ENCODE assay signal across 1 cellular context in the genomic region with DNA sequence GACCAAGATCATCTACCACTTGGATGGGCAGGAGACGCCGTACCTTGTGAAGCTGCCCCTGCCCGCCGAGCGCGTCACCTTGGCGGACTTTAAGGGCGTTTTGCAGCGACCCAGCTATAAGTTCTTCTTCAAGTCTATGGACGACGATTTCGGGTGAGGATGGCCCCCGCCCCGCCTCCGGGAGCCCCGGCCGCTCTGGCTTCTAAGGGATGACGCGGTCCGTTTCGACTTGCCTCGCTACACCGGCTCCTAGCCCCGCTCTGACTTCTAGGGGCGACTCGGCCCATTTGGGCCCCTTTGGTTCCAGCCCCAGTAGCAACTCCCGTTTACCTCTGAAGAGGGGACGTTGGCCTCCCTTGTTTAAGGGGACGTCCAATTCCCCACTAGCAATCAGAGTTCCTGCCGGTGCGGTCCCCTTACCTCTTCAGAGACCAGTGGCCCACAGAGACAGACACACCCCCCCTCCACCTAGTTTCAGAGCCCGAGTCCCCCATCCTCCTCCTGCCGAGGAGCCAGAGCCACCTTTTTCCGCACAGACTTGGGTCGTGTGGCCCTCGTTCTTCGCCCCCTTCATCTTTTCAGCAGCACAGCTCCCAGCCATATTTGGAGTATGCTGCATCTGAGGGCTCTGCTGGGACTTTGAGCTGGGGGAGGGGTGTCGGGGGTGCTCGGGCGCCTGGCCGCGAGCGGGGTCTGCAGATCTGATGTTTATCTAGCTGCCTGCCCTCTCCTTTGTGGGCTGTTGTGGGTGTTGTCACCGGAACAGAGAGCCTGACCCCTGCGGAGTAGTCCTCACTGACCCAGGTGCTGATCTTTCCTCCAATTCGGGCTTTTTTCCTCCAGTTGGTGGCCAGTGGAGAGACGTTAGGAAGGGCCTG.
TF ChIP-seq lines count a peak whose summit lies in the region.

No MANE protein-coding gene starts in this region.

TF ChIP-seq in HepG2, 621 proteins besides CTCF, POLR2A, EP300 and RAD21 (continued from another document and continues in another):
- TF ChIP-seq, protein P1, sequence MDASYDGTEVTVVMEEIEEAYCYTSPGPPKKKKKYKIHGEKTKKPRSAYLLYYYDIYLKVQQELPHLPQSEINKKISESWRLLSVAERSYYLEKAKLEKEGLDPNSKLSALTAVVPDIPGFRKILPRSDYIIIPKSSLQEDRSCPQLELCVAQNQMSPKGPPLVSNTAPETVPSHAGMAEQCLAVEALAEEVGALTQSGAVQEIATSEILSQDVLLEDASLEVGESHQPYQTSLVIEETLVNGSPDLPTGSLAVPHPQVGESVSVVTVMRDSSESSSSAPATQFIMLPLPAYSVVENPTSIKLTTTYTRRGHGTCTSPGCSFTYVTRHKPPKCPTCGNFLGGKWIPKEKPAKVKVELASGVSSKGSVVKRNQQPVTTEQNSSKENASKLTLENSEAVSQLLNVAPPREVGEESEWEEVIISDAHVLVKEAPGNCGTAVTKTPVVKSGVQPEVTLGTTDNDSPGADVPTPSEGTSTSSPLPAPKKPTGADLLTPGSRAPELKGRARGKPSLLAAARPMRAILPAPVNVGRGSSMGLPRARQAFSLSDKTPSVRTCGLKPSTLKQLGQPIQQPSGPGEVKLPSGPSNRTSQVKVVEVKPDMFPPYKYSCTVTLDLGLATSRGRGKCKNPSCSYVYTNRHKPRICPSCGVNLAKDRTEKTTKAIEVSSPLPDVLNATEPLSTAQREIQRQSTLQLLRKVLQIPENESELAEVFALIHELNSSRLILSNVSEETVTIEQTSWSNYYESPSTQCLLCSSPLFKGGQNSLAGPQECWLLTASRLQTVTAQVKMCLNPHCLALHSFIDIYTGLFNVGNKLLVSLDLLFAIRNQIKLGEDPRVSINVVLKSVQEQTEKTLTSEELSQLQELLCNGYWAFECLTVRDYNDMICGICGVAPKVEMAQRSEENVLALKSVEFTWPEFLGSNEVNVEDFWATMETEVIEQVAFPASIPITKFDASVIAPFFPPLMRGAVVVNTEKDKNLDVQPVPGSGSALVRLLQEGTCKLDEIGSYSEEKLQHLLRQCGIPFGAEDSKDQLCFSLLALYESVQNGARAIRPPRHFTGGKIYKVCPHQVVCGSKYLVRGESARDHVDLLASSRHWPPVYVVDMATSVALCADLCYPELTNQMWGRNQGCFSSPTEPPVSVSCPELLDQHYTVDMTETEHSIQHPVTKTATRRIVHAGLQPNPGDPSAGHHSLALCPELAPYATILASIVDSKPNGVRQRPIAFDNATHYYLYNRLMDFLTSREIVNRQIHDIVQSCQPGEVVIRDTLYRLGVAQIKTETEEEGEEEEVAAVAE (CRISPR knock-in tag; IDR thresholded peaks at IDR 0.05; ENCODE audit: borderline replicate concordance): no peak
- TF ChIP-seq ERF (CRISPR knock-in tag; IDR thresholded peaks at IDR 0.05) (no peak), CEBPB (IDR thresholded peaks at IDR 0.05; ENCODE audit: borderline replicate concordance, low read depth, low read length) (no peak), RFX3 (CRISPR knock-in tag; IDR thresholded peaks at IDR 0.05) (no peak), CCDC6 (CRISPR knock-in tag; IDR thresholded peaks at IDR 0.05) (no peak; the same call in 1 of the 2 replicates), HNRNPK (IDR thresholded peaks at IDR 0.05; ENCODE audit: low read depth, low read length, poor library complexity, severe bottlenecking) (no peak), TBP (CRISPR knock-in tag; IDR thresholded peaks at IDR 0.05) (no peak), REPIN1 (CRISPR knock-in tag; IDR thresholded peaks at IDR 0.05; ENCODE audit: borderline replicate concordance, low read depth) (0 out of 2 replicates have a peak, but pooled peaks have one; percentile 35), DNMT3B (CRISPR knock-in tag; conservative IDR thresholded peaks at IDR 0.05) (no peak), TEAD3 (CRISPR knock-in tag; optimal IDR thresholded peaks at IDR 0.05; ENCODE audit: borderline replicate concordance) (no peak), KMT2B (CRISPR knock-in tag; IDR thresholded peaks at IDR 0.05) (no peak), ARNTL (CRISPR knock-in tag; IDR thresholded peaks at IDR 0.05) (peak; percentile 39; the same call in 1 of the 2 replicates), MED1 (CRISPR knock-in tag; IDR thresholded peaks at IDR 0.05) (0 out of 2 replicates have a peak, but pooled peaks have one; percentile 3), ZNF343 (CRISPR knock-in tag; IDR thresholded peaks at IDR 0.05) (no peak), REL (CRISPR knock-in tag; conservative IDR thresholded peaks at IDR 0.05) (peak; percentile 52; the same call in 1 of the 2 replicates), ZNF598 (CRISPR knock-in tag; IDR thresholded peaks at IDR 0.05; ENCODE audit: borderline replicate concordance) (no peak), ZNF747 (CRISPR knock-in tag; IDR thresholded peaks at IDR 0.05; ENCODE audit: borderline replicate concordance) (no peak), SUZ12 (IDR thresholded peaks at IDR 0.05; ENCODE audit: low read depth, low read length) (no peak), ZNF788 (CRISPR knock-in tag; IDR thresholded peaks at IDR 0.05; ENCODE audit: borderline replicate concordance) (no peak; the same call in 1 of the 2 replicates), ZNF496 (CRISPR knock-in tag; IDR thresholded peaks at IDR 0.05; ENCODE audit: insufficient replicate concordance) (no peak), NR2F6 (IDR thresholded peaks at IDR 0.05) (no peak), NR2F6 (CRISPR knock-in tag; IDR thresholded peaks at IDR 0.05) (no peak; the same call in 1 of the 2 replicates), ZSCAN25 (CRISPR knock-in tag; IDR thresholded peaks at IDR 0.05) (no peak), ZNF510 (CRISPR knock-in tag; IDR thresholded peaks at IDR 0.05; ENCODE audit: low read depth) (no peak), ZFP37 (CRISPR knock-in tag; IDR thresholded peaks at IDR 0.05; ENCODE audit: borderline replicate concordance) (no peak), CBX5 (CRISPR knock-in tag; IDR thresholded peaks at IDR 0.05; ENCODE audit: borderline replicate concordance) (no peak), PITX1 (CRISPR knock-in tag; IDR thresholded peaks at IDR 0.05) (no peak), SOX6 (IDR thresholded peaks at IDR 0.05) (no peak), SOX6 (CRISPR knock-in tag; IDR thresholded peaks at IDR 0.05) (no peak), CREM (IDR thresholded peaks at IDR 0.05) (no peak), CREM (CRISPR knock-in tag; IDR thresholded peaks at IDR 0.05) (no peak), ZNF879 (CRISPR knock-in tag; IDR thresholded peaks at IDR 0.05) (no peak), MIXL1 (CRISPR knock-in tag; IDR thresholded peaks at IDR 0.05) (no peak), TAF1 (CRISPR knock-in tag; IDR thresholded peaks at IDR 0.05) (peak; percentile 24), ZFP41 (CRISPR knock-in tag; IDR thresholded peaks at IDR 0.05; ENCODE audit: borderline replicate concordance) (no peak), HNF4G (IDR thresholded peaks at IDR 0.05; ENCODE audit: borderline replicate concordance, low read depth, low read length) (peak; percentile 72), HNF4G (CRISPR knock-in tag; IDR thresholded peaks at IDR 0.05; ENCODE audit: borderline replicate concordance, low read depth) (no peak; the same call in 1 of the 2 replicates), NRL (CRISPR knock-in tag; IDR thresholded peaks at IDR 0.05; ENCODE audit: borderline replicate concordance) (no peak; the same call in 1 of the 2 replicates), KDM4B (CRISPR knock-in tag; IDR thresholded peaks at IDR 0.05) (0 out of 2 replicates have a peak, but pooled peaks have one; percentile 23), FOXP1 (IDR thresholded peaks at IDR 0.05) (no peak), FOXP1 (CRISPR knock-in tag; IDR thresholded peaks at IDR 0.05) (no peak; the same call in 1 of the 2 replicates), ZNF556 (CRISPR knock-in tag; IDR thresholded peaks at IDR 0.05; ENCODE audit: borderline replicate concordance) (peak; percentile 12; the same call in 1 of the 2 replicates), ZNF335 (CRISPR knock-in tag; IDR thresholded peaks at IDR 0.05) (no peak), LCORL (IDR thresholded peaks at IDR 0.05) (no peak), LCORL (CRISPR knock-in tag; IDR thresholded peaks at IDR 0.05) (peak; percentile 67; the same call in 1 of the 2 replicates)
- TF ChIP-seq, protein P2, sequence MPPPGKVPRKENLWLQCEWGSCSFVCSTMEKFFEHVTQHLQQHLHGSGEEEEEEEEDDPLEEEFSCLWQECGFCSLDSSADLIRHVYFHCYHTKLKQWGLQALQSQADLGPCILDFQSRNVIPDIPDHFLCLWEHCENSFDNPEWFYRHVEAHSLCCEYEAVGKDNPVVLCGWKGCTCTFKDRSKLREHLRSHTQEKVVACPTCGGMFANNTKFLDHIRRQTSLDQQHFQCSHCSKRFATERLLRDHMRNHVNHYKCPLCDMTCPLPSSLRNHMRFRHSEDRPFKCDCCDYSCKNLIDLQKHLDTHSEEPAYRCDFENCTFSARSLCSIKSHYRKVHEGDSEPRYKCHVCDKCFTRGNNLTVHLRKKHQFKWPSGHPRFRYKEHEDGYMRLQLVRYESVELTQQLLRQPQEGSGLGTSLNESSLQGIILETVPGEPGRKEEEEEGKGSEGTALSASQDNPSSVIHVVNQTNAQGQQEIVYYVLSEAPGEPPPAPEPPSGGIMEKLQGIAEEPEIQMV (CRISPR knock-in tag; IDR thresholded peaks at IDR 0.05; ENCODE audit: low read depth): no peak
- TF ChIP-seq, protein P3, sequence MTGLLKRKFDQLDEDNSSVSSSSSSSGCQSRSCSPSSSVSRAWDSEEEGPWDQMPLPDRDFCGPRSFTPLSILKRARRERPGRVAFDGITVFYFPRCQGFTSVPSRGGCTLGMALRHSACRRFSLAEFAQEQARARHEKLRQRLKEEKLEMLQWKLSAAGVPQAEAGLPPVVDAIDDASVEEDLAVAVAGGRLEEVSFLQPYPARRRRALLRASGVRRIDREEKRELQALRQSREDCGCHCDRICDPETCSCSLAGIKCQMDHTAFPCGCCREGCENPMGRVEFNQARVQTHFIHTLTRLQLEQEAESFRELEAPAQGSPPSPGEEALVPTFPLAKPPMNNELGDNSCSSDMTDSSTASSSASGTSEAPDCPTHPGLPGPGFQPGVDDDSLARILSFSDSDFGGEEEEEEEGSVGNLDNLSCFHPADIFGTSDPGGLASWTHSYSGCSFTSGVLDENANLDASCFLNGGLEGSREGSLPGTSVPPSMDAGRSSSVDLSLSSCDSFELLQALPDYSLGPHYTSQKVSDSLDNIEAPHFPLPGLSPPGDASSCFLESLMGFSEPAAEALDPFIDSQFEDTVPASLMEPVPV (CRISPR knock-in tag; IDR thresholded peaks at IDR 0.05): no peak
- TF ChIP-seq, protein P4, sequence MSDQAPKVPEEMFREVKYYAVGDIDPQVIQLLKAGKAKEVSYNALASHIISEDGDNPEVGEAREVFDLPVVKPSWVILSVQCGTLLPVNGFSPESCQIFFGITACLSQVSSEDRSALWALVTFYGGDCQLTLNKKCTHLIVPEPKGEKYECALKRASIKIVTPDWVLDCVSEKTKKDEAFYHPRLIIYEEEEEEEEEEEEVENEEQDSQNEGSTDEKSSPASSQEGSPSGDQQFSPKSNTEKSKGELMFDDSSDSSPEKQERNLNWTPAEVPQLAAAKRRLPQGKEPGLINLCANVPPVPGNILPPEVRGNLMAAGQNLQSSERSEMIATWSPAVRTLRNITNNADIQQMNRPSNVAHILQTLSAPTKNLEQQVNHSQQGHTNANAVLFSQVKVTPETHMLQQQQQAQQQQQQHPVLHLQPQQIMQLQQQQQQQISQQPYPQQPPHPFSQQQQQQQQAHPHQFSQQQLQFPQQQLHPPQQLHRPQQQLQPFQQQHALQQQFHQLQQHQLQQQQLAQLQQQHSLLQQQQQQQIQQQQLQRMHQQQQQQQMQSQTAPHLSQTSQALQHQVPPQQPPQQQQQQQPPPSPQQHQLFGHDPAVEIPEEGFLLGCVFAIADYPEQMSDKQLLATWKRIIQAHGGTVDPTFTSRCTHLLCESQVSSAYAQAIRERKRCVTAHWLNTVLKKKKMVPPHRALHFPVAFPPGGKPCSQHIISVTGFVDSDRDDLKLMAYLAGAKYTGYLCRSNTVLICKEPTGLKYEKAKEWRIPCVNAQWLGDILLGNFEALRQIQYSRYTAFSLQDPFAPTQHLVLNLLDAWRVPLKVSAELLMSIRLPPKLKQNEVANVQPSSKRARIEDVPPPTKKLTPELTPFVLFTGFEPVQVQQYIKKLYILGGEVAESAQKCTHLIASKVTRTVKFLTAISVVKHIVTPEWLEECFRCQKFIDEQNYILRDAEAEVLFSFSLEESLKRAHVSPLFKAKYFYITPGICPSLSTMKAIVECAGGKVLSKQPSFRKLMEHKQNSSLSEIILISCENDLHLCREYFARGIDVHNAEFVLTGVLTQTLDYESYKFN (CRISPR knock-in tag; conservative IDR thresholded peaks at IDR 0.05): peak; percentile 59; the same call in 1 of the 2 replicates
- TF ChIP-seq, protein P5, sequence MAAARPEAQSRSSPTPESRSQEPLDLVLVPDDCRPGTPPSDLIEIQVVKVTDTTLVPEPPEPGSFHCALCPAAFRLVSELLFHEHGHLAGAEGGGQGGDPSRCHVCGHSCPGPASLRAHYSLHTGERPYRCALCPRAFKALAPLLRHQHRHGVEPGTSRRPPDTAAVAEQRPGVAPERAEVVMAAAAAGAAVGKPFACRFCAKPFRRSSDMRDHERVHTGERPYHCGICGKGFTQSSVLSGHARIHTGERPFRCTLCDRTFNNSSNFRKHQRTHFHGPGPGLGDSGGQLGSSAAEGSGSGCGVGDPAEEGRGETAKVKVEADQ (CRISPR knock-in tag; IDR thresholded peaks at IDR 0.05; ENCODE audit: borderline replicate concordance): peak; percentile 38; the same call in 1 of the 2 replicates
- TF ChIP-seq, protein P6, sequence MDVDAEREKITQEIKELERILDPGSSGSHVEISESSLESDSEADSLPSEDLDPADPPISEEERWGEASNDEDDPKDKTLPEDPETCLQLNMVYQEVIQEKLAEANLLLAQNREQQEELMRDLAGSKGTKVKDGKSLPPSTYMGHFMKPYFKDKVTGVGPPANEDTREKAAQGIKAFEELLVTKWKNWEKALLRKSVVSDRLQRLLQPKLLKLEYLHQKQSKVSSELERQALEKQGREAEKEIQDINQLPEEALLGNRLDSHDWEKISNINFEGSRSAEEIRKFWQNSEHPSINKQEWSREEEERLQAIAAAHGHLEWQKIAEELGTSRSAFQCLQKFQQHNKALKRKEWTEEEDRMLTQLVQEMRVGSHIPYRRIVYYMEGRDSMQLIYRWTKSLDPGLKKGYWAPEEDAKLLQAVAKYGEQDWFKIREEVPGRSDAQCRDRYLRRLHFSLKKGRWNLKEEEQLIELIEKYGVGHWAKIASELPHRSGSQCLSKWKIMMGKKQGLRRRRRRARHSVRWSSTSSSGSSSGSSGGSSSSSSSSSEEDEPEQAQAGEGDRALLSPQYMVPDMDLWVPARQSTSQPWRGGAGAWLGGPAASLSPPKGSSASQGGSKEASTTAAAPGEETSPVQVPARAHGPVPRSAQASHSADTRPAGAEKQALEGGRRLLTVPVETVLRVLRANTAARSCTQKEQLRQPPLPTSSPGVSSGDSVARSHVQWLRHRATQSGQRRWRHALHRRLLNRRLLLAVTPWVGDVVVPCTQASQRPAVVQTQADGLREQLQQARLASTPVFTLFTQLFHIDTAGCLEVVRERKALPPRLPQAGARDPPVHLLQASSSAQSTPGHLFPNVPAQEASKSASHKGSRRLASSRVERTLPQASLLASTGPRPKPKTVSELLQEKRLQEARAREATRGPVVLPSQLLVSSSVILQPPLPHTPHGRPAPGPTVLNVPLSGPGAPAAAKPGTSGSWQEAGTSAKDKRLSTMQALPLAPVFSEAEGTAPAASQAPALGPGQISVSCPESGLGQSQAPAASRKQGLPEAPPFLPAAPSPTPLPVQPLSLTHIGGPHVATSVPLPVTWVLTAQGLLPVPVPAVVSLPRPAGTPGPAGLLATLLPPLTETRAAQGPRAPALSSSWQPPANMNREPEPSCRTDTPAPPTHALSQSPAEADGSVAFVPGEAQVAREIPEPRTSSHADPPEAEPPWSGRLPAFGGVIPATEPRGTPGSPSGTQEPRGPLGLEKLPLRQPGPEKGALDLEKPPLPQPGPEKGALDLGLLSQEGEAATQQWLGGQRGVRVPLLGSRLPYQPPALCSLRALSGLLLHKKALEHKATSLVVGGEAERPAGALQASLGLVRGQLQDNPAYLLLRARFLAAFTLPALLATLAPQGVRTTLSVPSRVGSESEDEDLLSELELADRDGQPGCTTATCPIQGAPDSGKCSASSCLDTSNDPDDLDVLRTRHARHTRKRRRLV (CRISPR knock-in tag; IDR thresholded peaks at IDR 0.05): no peak
